ENCODE assay signal across 24 cellular contexts in the genomic region with DNA sequence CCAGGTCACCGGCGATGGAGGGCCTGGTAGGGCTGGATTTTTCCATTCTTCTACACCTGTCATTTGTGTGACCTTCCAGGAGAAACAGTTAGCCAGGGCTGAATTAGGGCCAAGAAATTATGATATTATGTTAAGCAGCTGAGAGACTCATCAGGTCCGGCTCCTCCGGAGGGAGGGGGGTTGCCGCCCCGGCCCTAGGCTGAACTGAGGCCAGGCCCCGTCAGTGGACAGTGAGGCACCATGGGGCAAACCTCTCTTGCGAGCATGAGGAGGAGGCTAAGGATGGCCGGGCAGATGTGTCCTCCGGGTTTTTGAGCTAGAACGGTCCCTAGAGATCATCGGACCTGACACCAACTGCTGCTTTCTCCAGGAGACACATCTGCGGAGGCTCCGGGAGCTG.
"Had no signal": no experiment of that assay in that cellular context is flagged by ENCODE, and none has a peak within 500 bp of the region (broad histone marks: within the 10 kb centered on the region; RNA-seq: fewer than 3 reads in every experiment).

No MANE protein-coding gene starts in this region.

- H3K9me3 Mint-ChIP-seq: endodermal cell had no signal

- H3K9me3 ChIP-seq: colonic mucosa, esophagus muscularis mucosa, gastrocnemius medialis, gastroesophageal sphincter, heart left ventricle, heart right ventricle had no signal

- ATAC-seq: effector memory CD8-positive, alpha-beta T cell; esophagus mucosa; foreskin keratinocyte; gastrocnemius medialis; gastroesophageal sphincter; heart left ventricle; heart right ventricle had no signal

- H3K4me1 ChIP-seq: colonic mucosa, esophagus muscularis mucosa, esophagus squamous epithelium, foreskin keratinocyte, gastrocnemius medialis, gastroesophageal sphincter, heart left ventricle, heart right ventricle had no signal

- H3K27me3 ChIP-seq: colonic mucosa, esophagus squamous epithelium, foreskin keratinocyte, gastrocnemius medialis, heart left ventricle, heart right ventricle had no signal

- H3K27ac Mint-ChIP-seq: dendritic cell treated with granulocyte-macrophage colony-stimulating factor and Interleukin-4, amounts not matched to agents 40 ng/mL and 50 ng/mL, for 4 days; effector memory CD8-positive, alpha-beta T cell; endodermal cell had no signal

- H3K4me1 Mint-ChIP-seq: endodermal cell had no signal

- H3K27me3 Mint-ChIP-seq: dendritic cell treated with granulocyte-macrophage colony-stimulating factor and Interleukin-4, amounts not matched to agents 40 ng/mL and 50 ng/mL, for 4 days; effector memory CD8-positive, alpha-beta T cell had no signal

- H3K36me3 ChIP-seq: colonic mucosa, esophagus muscularis mucosa, esophagus squamous epithelium, gastrocnemius medialis, gastroesophageal sphincter, heart left ventricle, heart right ventricle had no signal

- DNase-seq: colonic mucosa; cortex of kidney; dermis blood vessel endothelial cell; dorsolateral prefrontal cortex; effector CD4-positive, alpha-beta T cell; effector CD8-positive, alpha-beta T cell; effector memory CD4-positive, alpha-beta T cell; effector memory CD8-positive, alpha-beta T cell; endodermal cell; erythroblast; esophagus squamous epithelium; foreskin fibroblast; foreskin keratinocyte; foreskin melanocyte; gastrocnemius medialis; head of caudate nucleus; heart left ventricle; heart right ventricle had no signal

- H3K4me3 Mint-ChIP-seq: dendritic cell treated with granulocyte-macrophage colony-stimulating factor and Interleukin-4, amounts not matched to agents 40 ng/mL and 50 ng/mL, for 4 days; effector memory CD8-positive, alpha-beta T cell; endodermal cell had no signal

- H3K4me3 ChIP-seq: colonic mucosa, coronary artery, dorsolateral prefrontal cortex, esophagus muscularis mucosa, esophagus squamous epithelium, gastrocnemius medialis, gastroesophageal sphincter, heart left ventricle, heart right ventricle had no signal

- H3K27ac ChIP-seq: colonic mucosa, coronary artery, dorsolateral prefrontal cortex, epithelial cell of prostate, esophagus muscularis mucosa, esophagus squamous epithelium, foreskin keratinocyte, gastrocnemius medialis, gastroesophageal sphincter, heart left ventricle, heart right ventricle had no signal
